16 cellular contexts compared by ENCODE assay signal in genomic region chr13:39786091-39786490, GRCh38.
"Had no signal": no experiment of that assay in that cellular context is flagged by ENCODE, and none has a peak within 500 bp of the region (broad histone marks: within the 10 kb centered on the region; RNA-seq: fewer than 3 reads in every experiment).

No MANE protein-coding gene starts in this region.

- H3K27me3 Mint-ChIP-seq: activated B cell treated with CpG ODN at 0.5 μM for 24 hours; activated CD8-positive, alpha-beta T cell treated with anti-CD3 and anti-CD28 coated beads for 36 hours; activated naive CD8-positive, alpha-beta T cell treated with anti-CD3 and anti-CD28 coated beads for 36 hours; memory B cell; naive thymus-derived CD8-positive, alpha-beta T cell had no signal

- H3K4me3 Mint-ChIP-seq: activated B cell treated with CpG ODN at 0.5 μM for 24 hours; activated CD8-positive, alpha-beta T cell treated with anti-CD3 and anti-CD28 coated beads for 36 hours; activated naive CD8-positive, alpha-beta T cell treated with anti-CD3 and anti-CD28 coated beads for 36 hours; central memory CD8-positive, alpha-beta T cell; effector memory CD8-positive, alpha-beta T cell; memory B cell; naive thymus-derived CD8-positive, alpha-beta T cell; stimulated activated memory B cell treated with anti-CD40 and anti-IgM and Interleukin-4, amounts not matched to agents 10 μg/mL and 1 μg/mL and 100 μg/mL, for 72 hours had no signal

- H3K36me3 Mint-ChIP-seq: stimulated activated memory B cell treated with anti-CD40 and anti-IgM and Interleukin-4, amounts not matched to agents 10 μg/mL and 1 μg/mL and 100 μg/mL, for 72 hours had no signal

- ATAC-seq: activated CD8-positive, alpha-beta T cell treated with anti-CD3 and anti-CD28 coated beads for 36 hours; body of pancreas; effector memory CD8-positive, alpha-beta T cell; naive thymus-derived CD8-positive, alpha-beta T cell; psoas muscle; stimulated activated memory B cell treated with anti-CD40 and anti-IgM and Interleukin-4, amounts not matched to agents 10 μg/mL and 1 μg/mL and 100 μg/mL, for 72 hours had no signal

- DNase-seq: activated B cell treated with CpG ODN at 0.5 μM for 24 hours; activated CD4-positive, alpha-beta T cell treated with anti-CD3 and anti-CD28 coated beads for 48 hours; activated CD8-positive, alpha-beta T cell treated with anti-CD3 and anti-CD28 coated beads for 36 hours; activated naive CD8-positive, alpha-beta T cell treated with anti-CD3 and anti-CD28 coated beads for 36 hours; activated T-cell treated with anti-CD3 and anti-CD28 coated beads, Interleukin-2, amount 50 U/mL, for 48 hours; amygdala; body of pancreas; effector memory CD8-positive, alpha-beta T cell; heart left ventricle; naive thymus-derived CD8-positive, alpha-beta T cell; psoas muscle; stimulated activated CD4-positive, alpha-beta T cell treated with anti-CD3 and anti-CD28 coated beads, Interleukin-2, amount 100 ng/mL, for 48 hours; uterus had no signal

- H3K27ac Mint-ChIP-seq: activated B cell treated with CpG ODN at 0.5 μM for 24 hours; activated CD8-positive, alpha-beta T cell treated with anti-CD3 and anti-CD28 coated beads for 36 hours; effector memory CD8-positive, alpha-beta T cell; memory B cell; stimulated activated memory B cell treated with anti-CD40 and anti-IgM and Interleukin-4, amounts not matched to agents 10 μg/mL and 1 μg/mL and 100 μg/mL, for 72 hours had no signal

- H3K4me1 Mint-ChIP-seq: activated B cell treated with CpG ODN at 0.5 μM for 24 hours; central memory CD8-positive, alpha-beta T cell; memory B cell; stimulated activated memory B cell treated with anti-CD40 and anti-IgM and Interleukin-4, amounts not matched to agents 10 μg/mL and 1 μg/mL and 100 μg/mL, for 72 hours had no signal
